Comparison of ENCODE assay signal across 16 cellular contexts in the genomic region with DNA sequence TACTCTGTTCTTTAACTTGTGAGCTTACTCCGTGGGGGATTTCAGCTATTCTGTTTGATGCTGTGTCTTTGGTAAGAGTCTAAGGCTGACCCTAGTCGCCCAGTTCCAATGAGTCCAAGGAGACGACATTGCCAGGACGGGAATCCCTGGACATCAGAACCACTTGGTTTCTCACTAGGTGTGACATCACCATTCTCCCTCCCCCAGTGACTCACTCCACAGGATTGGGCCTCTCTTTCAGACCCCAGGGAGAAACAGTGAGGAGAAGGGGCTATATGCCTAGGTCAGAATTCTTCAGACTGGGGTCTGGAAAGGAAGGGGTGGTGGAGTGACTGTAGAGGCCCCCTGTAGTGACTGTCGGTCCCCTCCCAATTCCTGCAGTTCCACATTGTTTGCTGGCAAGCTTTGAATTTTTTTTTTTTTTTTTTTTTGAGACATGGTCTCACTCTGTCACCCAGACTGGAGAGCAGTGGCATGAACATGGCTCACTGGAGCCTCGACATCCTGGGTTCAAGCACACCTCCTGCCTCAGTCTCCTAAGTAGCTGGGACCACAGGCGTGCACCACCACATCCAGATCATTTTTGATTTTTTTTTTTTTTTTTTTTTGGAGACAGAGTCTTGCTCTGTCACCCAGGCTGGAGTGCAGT.
"Had no signal": no experiment of that assay in that cellular context is flagged by ENCODE, and none has a peak within 500 bp of the region (broad histone marks: within the 10 kb centered on the region; RNA-seq: fewer than 3 reads in every experiment).

No MANE protein-coding gene starts in this region.

- ATAC-seq: body of pancreas; gastrocnemius medialis; heart right ventricle; left lobe of liver; natural killer cell; stimulated activated memory B cell treated with anti-CD40 and anti-IgM and Interleukin-4, amounts not matched to agents 10 μg/mL and 1 μg/mL and 100 μg/mL, for 72 hours had no signal

- H3K27ac ChIP-seq: body of pancreas, gastrocnemius medialis, heart right ventricle, uterus had no signal

- H3K4me3 ChIP-seq: body of pancreas, gastrocnemius medialis, heart right ventricle, uterus had no signal

- H3K4me1 ChIP-seq: body of pancreas, gastrocnemius medialis, uterus had no signal

- H3K9me3 ChIP-seq: body of pancreas, gastrocnemius medialis, heart right ventricle, uterus had no signal

- H3K27me3 ChIP-seq: body of pancreas, uterus had no signal

- H3K36me3 ChIP-seq: gastrocnemius medialis, heart right ventricle, uterus had no signal

- DNase-seq: activated CD4-positive, alpha-beta T cell treated with anti-CD3 and anti-CD28 coated beads, Interleukin-2, amount 50 U/mL, for 4 hours; activated CD4-positive, CD25-positive, alpha-beta regulatory T cell treated with anti-CD3 and anti-CD28 coated beads, Interleukin-2, amount 50 U/mL, for 72 hours; activated naive CD4-positive, alpha-beta T cell treated with anti-CD3 and anti-CD28 coated beads, Interleukin-2, amount 10 ng/mL, durations not matched to agents 7 days and 5 days; body of pancreas; cortex of kidney; effector memory CD4-positive, alpha-beta T cell; gastrocnemius medialis; heart right ventricle; natural killer cell; nucleus accumbens; retina; T-helper 1 cell; T1000; uterus had no signal
